8 cellular contexts compared by ENCODE assay signal in the genomic region with DNA sequence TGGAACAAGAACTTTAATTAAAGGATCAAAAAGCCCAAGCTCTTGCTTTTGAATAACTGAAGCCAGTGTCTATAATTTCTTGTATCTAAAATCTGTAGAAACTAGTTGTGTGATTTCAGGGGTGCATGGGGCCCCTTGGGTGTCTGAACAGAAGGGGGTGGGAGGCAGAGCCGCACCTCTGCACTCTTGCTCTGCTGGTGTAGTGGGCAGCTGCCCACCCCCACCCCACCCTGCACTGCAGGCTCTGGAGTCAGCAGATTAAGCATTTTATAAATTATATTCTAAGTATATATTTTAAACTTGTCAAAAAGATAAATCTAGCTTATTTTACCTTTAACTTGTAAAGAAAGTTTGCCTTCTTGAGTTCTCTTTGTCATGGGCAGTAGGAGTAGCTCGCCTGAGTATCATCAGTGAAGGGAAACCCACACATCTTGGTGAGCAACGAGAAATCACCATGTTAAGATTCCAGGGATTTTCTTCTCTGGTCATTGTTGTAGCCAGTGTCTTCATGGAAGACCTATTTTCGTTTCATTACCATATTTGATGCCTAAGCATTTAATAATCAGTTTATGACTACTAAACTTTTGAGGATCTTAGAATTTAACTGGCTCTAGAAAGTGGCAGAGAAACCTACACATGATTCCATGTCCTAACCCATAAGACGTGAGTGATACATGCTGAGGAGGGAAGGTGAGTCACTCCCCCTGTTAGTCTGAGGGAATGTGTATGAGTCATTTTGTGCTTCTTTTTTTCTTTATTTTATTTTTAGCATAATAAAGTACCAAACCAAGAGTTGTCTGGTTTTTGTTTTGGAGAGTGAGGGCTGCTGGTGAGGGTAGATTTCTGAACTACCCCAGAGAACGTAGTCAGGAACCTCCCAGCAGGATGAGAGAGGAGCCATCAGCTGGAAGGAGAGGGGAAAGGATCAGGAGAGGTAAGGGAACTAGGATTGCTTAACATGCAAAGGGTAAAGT. TPM values are rescaled to one million over a fixed set of nuclear protein-coding genes. Genes with fewer than 3 reads are reported as not detected.
DNase-seq lines count a peak whose midpoint lies in the region; ATAC-seq and TF ChIP-seq lines count a peak whose summit lies in the region.

No MANE protein-coding gene starts in this region.

- H3K4me3 ChIP-seq in uterus: no peak overlapping the region

- peaks cover 0 to 4% of the 10 kb centered on the region in 2 donors for H3K4me1 ChIP-seq in uterus

- H3K27me3 ChIP-seq in uterus: no peaks in the 10 kb centered on the region

- H3K36me3 ChIP-seq in uterus: no peaks in the 10 kb centered on the region

- no peaks in the 10 kb centered on the region for H3K9me3 ChIP-seq in uterus

- peak overlapping the region; percentile 81 to 88 for H3K27ac ChIP-seq in uterus

- no peak for TF ChIP-seq POLR2A in uterus (IDR thresholded peaks at IDR 0.05)

- peak in 2 of 4 experiments; percentile 4 to 6 for TF ChIP-seq CTCF in uterus (IDR thresholded peaks at IDR 0.05)

- ATAC-seq in HG03066 (IDR thresholded peaks at IDR 0.05; ENCODE audit: low read depth, unreplicated experiment): peak; percentile 76

- intact Hi-C loops in uterus (cut with DNase I; ENCODE audit: low total_unique reads): no loop called here

- peak; percentile 46 for DNase-seq in stimulated activated CD4-positive, alpha-beta T cell treated with anti-CD3 and anti-CD28 coated beads, Interleukin-1b, Interleukin-23, amount 100 ng/mL, for 48 hours
- no peak for DNase-seq in stimulated activated CD4-positive, alpha-beta T cell treated with anti-CD3 and anti-CD28 coated beads, Interleukin-4, amount 100 ng/mL, for 1 hour
- peak; percentile 42 to 82 for DNase-seq in SW 1271 (lab: John Stamatoyannopoulos, UW)
- peak; percentile 62 for DNase-seq in fibroblast of the conjunctiva (ENCODE audit: low read depth)
- peak in 1 of 2 donors; percentile 65 for DNase-seq in uterus
- DNase-seq in T-helper 9 cell: no peak
- no peak for DNase-seq in HT-29 (ENCODE audit: low spot score)

RNA-seq across cellular contexts. Expression of gene UBE2L5, which starts 7.7 kb away (rescaled TPM):
- 1 to 10 TPM in 1 of 4 donors, under 1 TPM in 1, not detected in 2; 0.21 to 2.8 TPM for total RNA-seq in uterus
- not detected in 2 replicates for total RNA-seq in HT-29 (2014; rRNA removed; shearing (Covaris generic))

RNA-seq across cellular contexts. Expression of gene HMGB1, which starts 35.7 kb away (rescaled TPM):
- 100 to 1,000 TPM; 223 to 629 (median 402) TPM for total RNA-seq in uterus
- 579 and 669 TPM in 2 replicates for total RNA-seq in HT-29 (2014; rRNA removed; shearing (Covaris generic))

Comparison
In these comparisons a context has a peak if more than half of its experiments do, and no peak if none do; other contexts are left out.
1. DNase-seq: peak in stimulated activated CD4-positive, alpha-beta T cell treated with anti-CD3 and anti-CD28 coated beads, Interleukin-1b, Interleukin-23, amount 100 ng/mL, for 48 hours (single experiment), SW 1271 (2 of 2) and fibroblast of the conjunctiva (single experiment); none in stimulated activated CD4-positive, alpha-beta T cell treated with anti-CD3 and anti-CD28 coated beads, Interleukin-4, amount 100 ng/mL, for 1 hour (single experiment), T-helper 9 cell (single experiment) and HT-29 (single experiment).